In the genomic region with DNA sequence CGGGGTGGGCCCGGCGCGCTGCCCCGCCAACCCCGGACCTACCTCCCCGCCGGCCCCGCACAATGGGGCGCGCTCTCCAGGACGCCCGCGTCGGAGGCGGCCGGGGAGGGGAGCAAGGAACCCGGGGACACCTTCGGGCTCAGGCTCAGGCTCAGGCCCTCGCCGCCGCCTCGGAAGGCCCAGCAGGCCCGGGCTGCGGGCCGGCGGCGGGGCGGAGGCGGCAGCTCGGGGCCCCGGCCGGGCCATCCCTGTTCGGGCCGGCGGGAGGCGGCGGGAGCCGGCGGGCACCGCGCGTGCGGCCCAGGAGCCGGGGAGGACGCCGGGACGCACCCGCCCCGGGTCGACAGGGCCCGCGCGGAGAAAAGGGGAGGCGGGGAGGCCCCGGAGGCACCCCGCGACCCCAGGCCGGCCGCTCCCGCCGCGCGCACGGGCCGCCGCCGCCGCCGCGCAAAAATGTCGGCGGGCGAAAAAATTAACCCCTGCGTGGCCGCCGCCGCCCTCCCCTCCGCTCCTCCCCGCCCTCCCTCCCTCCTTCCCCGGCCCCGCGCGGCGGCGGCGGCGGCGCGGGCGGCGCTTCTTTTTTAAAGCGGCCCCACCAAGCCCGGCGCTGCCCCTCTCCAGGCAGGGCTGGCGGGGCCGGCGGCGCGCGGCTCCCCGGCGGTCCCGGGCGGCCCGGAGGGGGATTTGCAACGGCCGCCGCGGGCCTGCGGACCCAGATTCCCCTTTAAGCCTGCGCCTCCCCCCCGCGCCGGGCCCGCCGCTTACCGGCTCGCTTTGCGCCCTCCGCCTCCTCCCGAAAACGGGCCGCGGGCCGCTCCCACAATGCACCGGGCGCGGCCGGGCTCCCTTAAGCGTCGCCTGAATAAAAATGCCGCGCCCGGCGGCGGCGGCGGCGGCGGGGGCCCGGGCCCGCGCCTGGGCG, we compare ENCODE assay signal across 7 cellular contexts. TPM values are rescaled to one million over a fixed set of nuclear protein-coding genes. Genes with fewer than 3 reads are reported as not detected.
A peak's percentile ranks its signal among the peaks of the same experiment; 100 is the strongest.
DNase-seq lines count a peak whose midpoint lies in the region; ATAC-seq, FAIRE-seq and TF ChIP-seq lines count a peak whose summit lies in the region.

No MANE protein-coding gene starts in this region.

- H3K36me3 ChIP-seq in bronchial epithelial cell (ENCODE audit: control insufficient read depth, insufficient read depth, low read length), result peaks cover 4% of the 10 kb centered on the region
- H3K36me3 ChIP-seq in spleen, result peaks cover 0 to 23% (median 0%) of the 10 kb centered on the region in 6 donors

- TF ChIP-seq CTCF in WI38 (IDR thresholded peaks at IDR 0.05; ENCODE audit: low read depth, low read length), result no peak
- TF ChIP-seq CTCF in bronchial epithelial cell (IDR thresholded peaks at IDR 0.05; ENCODE audit: insufficient read depth, low read length, severe bottlenecking), result no peak
- no peak for TF ChIP-seq CTCF in spleen (IDR thresholded peaks at IDR 0.05 in 8 of 11, conservative IDR thresholded peaks at IDR 0.05 in 3 of 11)

- TF ChIP-seq POLR2A in GM15510 (IDR thresholded peaks at IDR 0.05; ENCODE audit: borderline replicate concordance, extremely low read depth, insufficient read length) (peak; percentile 55), spleen (IDR thresholded peaks at IDR 0.05) (no peak)

- ATAC-seq in HG02759 (IDR thresholded peaks at IDR 0.05; ENCODE audit: unreplicated experiment), result peak; percentile 66

- H3K4me3 ChIP-seq in WI38 (ENCODE audit: low read depth, low read length) (peak overlapping the region; percentile 81), bronchial epithelial cell (ENCODE audit: low read depth, low read length) (peak overlapping the region; percentile 71), spleen (peak overlapping the region; percentile 63 to 100 (median 98))

- H3K27ac ChIP-seq in spleen, result peak overlapping the region; percentile 88 to 97 (median 95)

- H3K27me3 ChIP-seq in bronchial epithelial cell (ENCODE audit: control insufficient read depth, insufficient read depth, low read length) (peaks cover 2% of the 10 kb centered on the region), spleen (replicated peaks in 1 of 7) (peaks cover 0 to 15% (median 0%) of the 10 kb centered on the region in 7 donors)

- peaks cover 7 to 70% (median 45%) of the 10 kb centered on the region in 6 donors for H3K4me1 ChIP-seq in spleen

- H3K9me3 ChIP-seq in spleen, result no peaks in the 10 kb centered on the region

- no peak for FAIRE-seq in bronchial epithelial cell (lab: Jason Lieb, UNC)

- 0 to 1% (median 1%) methylated on average over 62 to 145 of the region's 145 CpGs for WGBS in spleen, 5 donors

- DNase-seq in NCI-H146 treated with DMSO at 0.1 percent for 48 hours (lab: John Stamatoyannopoulos, UW; ENCODE audit: unreplicated experiment) (peak; percentile 66), bronchial epithelial cell (ENCODE audit: low read depth) (no peak), inferior parietal cortex (ENCODE audit: extremely low spot score) (peak; percentile 71), spleen (peak; percentile 96)

- intact Hi-C loops in spleen (cut with DNase I; ENCODE audit: low total_unique reads), result no loop called here

RNA-seq across cellular contexts. Expression of a gene that starts 0.6 kb away (rescaled TPM):
- total RNA-seq in bronchial epithelial cell (18.7 and 22.9 TPM in 2 replicates), spleen (10 to 100 TPM; 25.2 to 44.0 (median 31.4) TPM)
- 10 to 100 TPM; 15.4 to 23.5 (median 19.0) TPM for polyA plus RNA-seq in spleen

RNA-seq across cellular contexts. Expression of a gene that starts 47.6 kb away (rescaled TPM):
- 5.3 and 10.9 TPM in 2 replicates for total RNA-seq in bronchial epithelial cell
- total RNA-seq in spleen, result 10 to 100 TPM in 6 of 7 donors, 1 to 10 TPM in 1; 9.8 to 30.5 (median 14.7) TPM
- polyA plus RNA-seq in spleen, result 10 to 100 TPM; 10.6 to 22.4 (median 12.5) TPM
